ENCODE assay signal across 22 cellular contexts in the genomic region with DNA sequence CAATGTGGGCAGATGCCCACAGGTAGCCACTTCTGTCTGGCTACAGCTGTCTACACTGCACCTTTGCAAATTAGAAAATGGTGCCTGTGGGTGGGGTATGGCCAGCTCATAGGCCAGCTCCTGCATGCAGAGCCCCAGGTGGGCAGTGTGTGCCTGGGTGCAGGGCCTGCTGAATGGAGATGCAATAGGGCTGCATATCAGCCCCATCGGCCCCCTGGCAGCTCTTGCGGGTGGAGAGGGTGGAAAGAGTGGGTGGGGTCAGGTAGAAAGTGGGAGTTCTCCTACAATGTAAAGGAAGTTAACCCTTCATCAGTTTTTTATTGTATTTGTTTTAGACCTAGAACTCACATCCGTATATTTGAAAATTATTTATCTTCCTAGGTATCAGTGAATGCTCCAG. TPM values are rescaled to one million over a fixed set of nuclear protein-coding genes. Genes with fewer than 3 reads are reported as not detected.
DNase-seq lines count a peak whose midpoint lies in the region; ATAC-seq and TF ChIP-seq lines count a peak whose summit lies in the region.
"Had no signal": no experiment of that assay in that cellular context is flagged by ENCODE, and none has a peak within 500 bp of the region (broad histone marks: within the 10 kb centered on the region; RNA-seq: fewer than 3 reads in every experiment).

No MANE protein-coding gene starts in this region.

- H3K27me3 Mint-ChIP-seq in activated T-helper 17 cell treated with anti-CD3 and anti-CD28 coated beads, Interleukin-2, amount 50 U/mL, for 72 hours = no peaks in the 10 kb centered on the region
- H3K27me3 Mint-ChIP-seq in WTC11 (ENCODE audit: low read depth) = peaks cover 14% of the 10 kb centered on the region
- H3K27me3 Mint-ChIP-seq: CD4-positive, alpha-beta T cell had no signal

- H3K27me3 ChIP-seq in BLaER1 = no peaks in the 10 kb centered on the region; the same call in 1 of the 2 replicates
- H3K27me3 ChIP-seq: BE2C had no signal

- H3K27ac Mint-ChIP-seq in activated T-helper 17 cell treated with anti-CD3 and anti-CD28 coated beads, Interleukin-2, amount 50 U/mL, for 72 hours = no peak overlapping the region
- H3K27ac Mint-ChIP-seq in WTC11 = no peak overlapping the region
- H3K27ac Mint-ChIP-seq: CD4-positive, alpha-beta T cell; CD8-positive, alpha-beta memory T cell had no signal

- peak overlapping the region; percentile 70 for H3K4me2 ChIP-seq in BLaER1
- H3K4me2 ChIP-seq: A549 had no signal

- H3K4me1 ChIP-seq in BLaER1 (peaks cover 64% of the 10 kb centered on the region), HEK293 (ENCODE audit: control insufficient read depth, insufficient read depth, low read length) (no peaks in the 10 kb centered on the region)
- H3K4me1 ChIP-seq: A549, BE2C had no signal

- H3K9me3 ChIP-seq in BLaER1 = peaks cover 17% of the 10 kb centered on the region
- no peaks in the 10 kb centered on the region for H3K9me3 ChIP-seq in HEK293 (ENCODE audit: control insufficient read depth, insufficient read depth, low read depth, low read length)
- H3K9me3 ChIP-seq: A549, BE2C had no signal

- peak overlapping the region; percentile 74 for H3K27ac ChIP-seq in BLaER1
- no peak overlapping the region for H3K27ac ChIP-seq in HEK293 (ENCODE audit: extremely low read depth, low read depth, low read length)
- H3K27ac ChIP-seq: A549, C4-2B had no signal

- peak; percentile 22 for ATAC-seq in activated T-helper 17 cell treated with anti-CD3 and anti-CD28 coated beads, Interleukin-2, amount 50 U/mL, for 72 hours (replicated peaks)
- no peak for ATAC-seq in sciatic nerve
- ATAC-seq in HG02973 (IDR thresholded peaks at IDR 0.05; ENCODE audit: unreplicated experiment) = no peak
- ATAC-seq in WTC11 = no peak
- ATAC-seq: A549 had no signal

- CTCF ChIA-PET in HEK293 (lab: Yijun Ruan, JAX) (no interaction called here), WTC11 (lab: Charles Lee) (no interaction called here)

- H3K36me3 Mint-ChIP-seq in activated T-helper 17 cell treated with anti-CD3 and anti-CD28 coated beads, Interleukin-2, amount 50 U/mL, for 72 hours (ENCODE audit: low read depth) = no peaks in the 10 kb centered on the region
- H3K36me3 Mint-ChIP-seq in WTC11 = no peaks in the 10 kb centered on the region
- H3K36me3 Mint-ChIP-seq: CD8-positive, alpha-beta memory T cell had no signal

- DNase-seq in sciatic nerve (ENCODE audit: low spot score) (peak; percentile 21), DMS79 treated with DMSO at 0.1 percent for 48 hours (lab: John Stamatoyannopoulos, UW) (no peak), WTC11 (ENCODE audit: low spot score) (no peak)
- DNase-seq: 8988T; ACHN; AML-193; BE2C; CD4-positive, alpha-beta T cell; CD8-positive, alpha-beta memory T cell; DMS 273 treated with DMSO at 0.1 percent for 48 hours; DMS79; GF-D8; GOT3; HCEC 1CT had no signal

- H3K4me3 Mint-ChIP-seq in activated T-helper 17 cell treated with anti-CD3 and anti-CD28 coated beads, Interleukin-2, amount 50 U/mL, for 72 hours = peak overlapping the region; percentile 73
- H3K4me3 Mint-ChIP-seq in WTC11 = no peak overlapping the region
- H3K4me3 Mint-ChIP-seq: CD4-positive, alpha-beta T cell; CD8-positive, alpha-beta memory T cell had no signal

- TF ChIP-seq CTCF in HEK293 (tag by site-specific recombination; IDR thresholded peaks at IDR 0.05) (no peak), WTC11 (IDR thresholded peaks at IDR 0.05) (no peak)

- H3K9me3 Mint-ChIP-seq in activated T-helper 17 cell treated with anti-CD3 and anti-CD28 coated beads, Interleukin-2, amount 50 U/mL, for 72 hours = no peaks in the 10 kb centered on the region
- H3K9me3 Mint-ChIP-seq in WTC11 = peaks cover 7% of the 10 kb centered on the region
- H3K9me3 Mint-ChIP-seq: CD4-positive, alpha-beta T cell had no signal

- peak overlapping the region; percentile 54; the same call in 1 of the 2 replicates for H3K9ac ChIP-seq in BLaER1

- H3K4me3 ChIP-seq in BLaER1 (no peak overlapping the region; the same call in 1 of the 2 replicates), HEK293 (ENCODE audit: low read depth, low read length) (no peak overlapping the region)
- H3K4me3 ChIP-seq: A549 had no signal

- H3K4me1 Mint-ChIP-seq in activated T-helper 17 cell treated with anti-CD3 and anti-CD28 coated beads, Interleukin-2, amount 50 U/mL, for 72 hours = peaks cover 23% of the 10 kb centered on the region
- no peaks in the 10 kb centered on the region for H3K4me1 Mint-ChIP-seq in WTC11
- H3K4me1 Mint-ChIP-seq: CD8-positive, alpha-beta memory T cell had no signal

- H3K36me3 ChIP-seq in BLaER1 (no peaks in the 10 kb centered on the region), HEK293 (ENCODE audit: control insufficient read depth in 2 of 2, insufficient read depth in 1 of 2, low read length in 2 of 2) (no peaks in the 10 kb centered on the region)
- H3K36me3 ChIP-seq: BE2C had no signal

- no peaks in the 10 kb centered on the region for H4K20me1 ChIP-seq in BLaER1

- POLR2A ChIA-PET in HEK293 (lab: Yijun Ruan, JAX) (no interaction called here), WTC11 (lab: Charles Lee) (no interaction called here)

- intact Hi-C loops in sciatic nerve (cut with DNase I) = no loop called here

TF ChIP-seq in HEK293, 187 proteins besides CTCF, POLR2A, EP300 and RAD21:
- TF ChIP-seq EGR2 (tag by site-specific recombination; IDR thresholded peaks at IDR 0.05; ENCODE audit: low read depth) (peak; percentile 66), ZNF266 (tag by site-specific recombination; IDR thresholded peaks at IDR 0.05; ENCODE audit: low read depth) (no peak)
TF ChIP-seq in HEK293: peak in this region for 1.

TF ChIP-seq in WTC11, 78 proteins besides CTCF, POLR2A, EP300 and RAD21:
- TF ChIP-seq, protein P1, sequence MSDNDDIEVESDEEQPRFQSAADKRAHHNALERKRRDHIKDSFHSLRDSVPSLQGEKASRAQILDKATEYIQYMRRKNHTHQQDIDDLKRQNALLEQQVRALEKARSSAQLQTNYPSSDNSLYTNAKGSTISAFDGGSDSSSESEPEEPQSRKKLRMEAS (CRISPR knock-in tag; IDR thresholded peaks at IDR 0.05) = no peak
- TF ChIP-seq ZBTB21 (CRISPR knock-in tag; IDR thresholded peaks at IDR 0.05; ENCODE audit: borderline replicate concordance) = no peak
- no peak for TF ChIP-seq NFYB (CRISPR knock-in tag; conservative IDR thresholded peaks at IDR 0.05; ENCODE audit: low read depth)
- TF ChIP-seq KAT7 (CRISPR knock-in tag; IDR thresholded peaks at IDR 0.05; ENCODE audit: borderline replicate concordance) = no peak
- TF ChIP-seq, protein P2, sequence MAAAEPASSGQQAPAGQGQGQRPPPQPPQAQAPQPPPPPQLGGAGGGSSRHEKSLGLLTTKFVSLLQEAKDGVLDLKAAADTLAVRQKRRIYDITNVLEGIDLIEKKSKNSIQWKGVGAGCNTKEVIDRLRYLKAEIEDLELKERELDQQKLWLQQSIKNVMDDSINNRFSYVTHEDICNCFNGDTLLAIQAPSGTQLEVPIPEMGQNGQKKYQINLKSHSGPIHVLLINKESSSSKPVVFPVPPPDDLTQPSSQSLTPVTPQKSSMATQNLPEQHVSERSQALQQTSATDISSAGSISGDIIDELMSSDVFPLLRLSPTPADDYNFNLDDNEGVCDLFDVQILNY (CRISPR knock-in tag; IDR thresholded peaks at IDR 0.05) = no peak
- TF ChIP-seq, protein P3, sequence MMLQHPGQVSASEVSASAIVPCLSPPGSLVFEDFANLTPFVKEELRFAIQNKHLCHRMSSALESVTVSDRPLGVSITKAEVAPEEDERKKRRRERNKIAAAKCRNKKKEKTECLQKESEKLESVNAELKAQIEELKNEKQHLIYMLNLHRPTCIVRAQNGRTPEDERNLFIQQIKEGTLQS (CRISPR knock-in tag; conservative IDR thresholded peaks at IDR 0.05) = no peak
- no peak for TF ChIP-seq FOXP1 (CRISPR knock-in tag; IDR thresholded peaks at IDR 0.05; ENCODE audit: borderline replicate concordance)
- TF ChIP-seq JUN (CRISPR knock-in tag; IDR thresholded peaks at IDR 0.05) = no peak

RNA-seq across cellular contexts. Expression of a gene that starts 37.1 kb away (rescaled TPM):
- 10 to 100 TPM; 24.4 to 49.9 TPM for total RNA-seq in activated T-helper 17 cell treated with anti-CD3 and anti-CD28 coated beads, Interleukin-2, amount 50 U/mL, for 72 hours
- 2.3 TPM for total RNA-seq in sciatic nerve
- total RNA-seq in WTC11 (2021) = 0.55 to 0.96 TPM (median 0.80 TPM) in 3 replicates
- total RNA-seq: Daoy, G401 had no signal
